Comparison of ENCODE assay signal across 8 cellular contexts in genomic region chr22:20783844-20784723, GRCh38. TPM values are rescaled to one million over a fixed set of nuclear protein-coding genes. Genes with fewer than 3 reads are reported as not detected.
DNase-seq lines count a peak whose midpoint lies in the region; ATAC-seq and TF ChIP-seq lines count a peak whose summit lies in the region.

No MANE protein-coding gene starts in this region.

- POLR2A ChIA-PET in A673 (lab: Charles Lee; ENCODE audit: low non-redundant PET) = no interaction called here

- WGBS in thyroid gland, 2 donors = 71 to 78% methylated on average over 14 of the region's 14 CpGs

- H3K27ac ChIP-seq in A673 (ENCODE audit: low read depth, low read length, poor library complexity, severe bottlenecking) = peak overlapping the region; percentile 29
- no peak overlapping the region for H3K27ac ChIP-seq in WERI-Rb-1
- no peak overlapping the region for H3K27ac ChIP-seq in thyroid gland

- H3K9me3 ChIP-seq in A673 (ENCODE audit: low read depth, low read length, poor library complexity, severe bottlenecking) (no peaks in the 10 kb centered on the region), WERI-Rb-1 (ENCODE audit: severe bottlenecking) (no peaks in the 10 kb centered on the region), thyroid gland (no peaks in the 10 kb centered on the region)

- peaks cover 11% of the 10 kb centered on the region for H3K4me1 ChIP-seq in A673 (ENCODE audit: insufficient read depth, low read length, poor library complexity, severe bottlenecking)
- peaks cover 5 to 10% of the 10 kb centered on the region in 2 donors for H3K4me1 ChIP-seq in thyroid gland

- ATAC-seq in HG03354 (IDR thresholded peaks at IDR 0.05; ENCODE audit: poor library complexity, severe bottlenecking, unreplicated experiment) = no peak

- BruUV-seq in A673 (replicated peaks; lab: Mats Ljungman, UMichigan) = no TSS peak

- CTCF ChIA-PET in A673 (lab: Charles Lee) = interaction anchor here (0.6 to 1.0 kb wide), 3 partner anchors 9 to 239 kb away, joined by 3 to 4 read pairs (median 3); no protein-coding TSS in a partner anchor

- H3K4me3 ChIP-seq in A673 (ENCODE audit: low read depth, low read length, poor library complexity, severe bottlenecking) (no peak overlapping the region), WERI-Rb-1 (ENCODE audit: low read depth, low read length) (no peak overlapping the region), thyroid gland (replicated peaks in 1 of 3) (no peak overlapping the region)

- TF ChIP-seq POLR2A in thyroid gland (IDR thresholded peaks at IDR 0.05) = no peak

- DNase-seq in A673 (ENCODE audit: low spot score) (peak; percentile 88), GM03348 (ENCODE audit: low spot score) (peak; percentile 77), NCI-H146 (lab: John Stamatoyannopoulos, UW) (peak; percentile 25), WERI-Rb-1 (peak; percentile 58), mucosa of gallbladder (ENCODE audit: low spot score) (peak; percentile 46), thyroid gland (peak; percentile 44 to 53)
- DNase-seq in effector CD8-positive, alpha-beta T cell (lab: John Stamatoyannopoulos, UW) = peak; percentile 4

- H3K27me3 ChIP-seq in A673 (replicated peaks; ENCODE audit: insufficient read depth, low read depth, low read length, poor library complexity) (no peaks in the 10 kb centered on the region), WERI-Rb-1 (ENCODE audit: insufficient read depth, low read depth, severe bottlenecking) (no peaks in the 10 kb centered on the region), thyroid gland (no peaks in the 10 kb centered on the region)

- intact Hi-C loops in A673 (cut with micrococcal nuclease; ENCODE audit: unreplicated experiment) (no loop called here), thyroid gland (cut with DNase I) (no loop called here)

- no peaks in the 10 kb centered on the region for H3K36me3 ChIP-seq in A673 (ENCODE audit: insufficient read depth, low read length, poor library complexity, severe bottlenecking)
- H3K36me3 ChIP-seq in WERI-Rb-1 = peaks cover 25% of the 10 kb centered on the region
- peaks cover 1 to 3% of the 10 kb centered on the region in 2 donors for H3K36me3 ChIP-seq in thyroid gland

- peak; percentile 84 for TF ChIP-seq CTCF in A673 (conservative IDR thresholded peaks at IDR 0.05; ENCODE audit: low read depth, low read length)
- peak; percentile 74 for TF ChIP-seq CTCF in WERI-Rb-1 (IDR thresholded peaks at IDR 0.05; ENCODE audit: low read depth, low read length)
- TF ChIP-seq CTCF in thyroid gland (IDR thresholded peaks at IDR 0.05) = peak in 5 of 6 experiments; percentile 39 to 68 (median 48)

RNA-seq across cellular contexts. Expression of gene SERPIND1, which starts 10.2 kb away (rescaled TPM):
- 0.15 and 0.19 TPM in 2 replicates for total RNA-seq in A673 (2021)
- total RNA-seq in mucosa of gallbladder = 0.58 TPM
- total RNA-seq in thyroid gland = 1 to 10 TPM in 1 of 4 donors, not detected in 3; 2.6 TPM

Comparison
In these comparisons a context has a peak if more than half of its experiments do, and no peak if none do; other contexts are left out.
1. DNase-seq: peak in every context shown above with its lines; median percentile 88 in A673; 77 in GM03348; 58 in WERI-Rb-1; 48 in thyroid gland; 46 in mucosa of gallbladder; 25 in NCI-H146; 4 in effector CD8-positive, alpha-beta T cell.